ENCODE assay signal across 8 cellular contexts in the genomic region with DNA sequence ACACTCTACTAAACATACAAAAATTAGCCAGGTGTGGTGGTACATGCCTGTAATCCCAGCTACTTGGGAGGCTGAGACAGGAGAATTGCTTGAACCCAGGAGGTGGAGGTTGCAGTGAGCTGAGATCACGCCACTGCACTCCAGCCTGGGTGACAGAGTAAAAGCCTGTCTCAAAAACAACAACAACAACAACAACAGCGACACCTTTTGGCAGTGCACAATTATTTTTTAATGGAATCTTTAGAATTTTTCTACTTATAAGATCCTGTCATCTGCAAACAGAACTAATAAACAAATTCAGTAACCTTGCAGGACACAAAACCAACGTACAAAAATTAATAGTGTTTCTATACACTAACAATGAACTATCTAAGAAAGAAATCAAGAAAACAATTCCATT. TPM values are rescaled to one million over a fixed set of nuclear protein-coding genes. Genes with fewer than 3 reads are reported as not detected.
DNase-seq lines count a peak whose midpoint lies in the region; ATAC-seq, FAIRE-seq and TF ChIP-seq lines count a peak whose summit lies in the region.
"Not testable (repeated sequence)": the region's sequence is repeated elsewhere in the genome, so short reads cannot be mapped to it uniquely, and the experiment has no call there.

No MANE protein-coding gene starts in this region.

- peaks cover 24% of the 10 kb centered on the region for H3K4me1 ChIP-seq in body of pancreas
- H3K4me1 ChIP-seq in lower lobe of right lung, uterus: not testable (repeated sequence)

- 27 to 31% methylated on average over 3 of the region's 3 CpGs for WGBS in body of pancreas, 2 donors

- not testable (repeated sequence) for ATAC-seq in body of pancreas
- peak in 1 of 2 donors; percentile 22 for ATAC-seq in lower lobe of right lung

- peak; percentile 78 for FAIRE-seq in G401.6 (lab: Jason Lieb, UNC)

- not testable (repeated sequence) for H3K4me3 ChIP-seq in body of pancreas; foreskin fibroblast (ENCODE audit: low read depth in 1 of 2, low read length in 2 of 2); lower lobe of right lung; uterus

- not testable (repeated sequence) for H3K9me3 ChIP-seq in body of pancreas, lower lobe of right lung, uterus

- POLR2A ChIA-PET in RWPE1 (lab: Yijun Ruan, JAX; ENCODE audit: low non-redundant PET), result not testable (repeated sequence)

- DNase-seq in HT-29 (ENCODE audit: low spot score), result peak; percentile 55
- peak; percentile 7 for DNase-seq in NCI-H2227 (lab: John Stamatoyannopoulos, UW; ENCODE audit: unreplicated experiment)
- DNase-seq in RWPE1 (ENCODE audit: low spot score); foreskin fibroblast; lower lobe of right lung; uterus: not testable (repeated sequence)
- peak in 3 of 4 donors; percentile 13 to 26 (median 15) for DNase-seq in body of pancreas

- intact Hi-C loops in body of pancreas (cut with DNase I); lower lobe of right lung (cut with DNase I); uterus (cut with DNase I; ENCODE audit: low total_unique reads): not testable (repeated sequence)

- TF ChIP-seq CTCF in RWPE1 (conservative IDR thresholded peaks at IDR 0.05; ENCODE audit: low read depth) (0 out of 2 replicates have a peak, but pooled peaks have one; percentile 5), body of pancreas (IDR thresholded peaks at IDR 0.05) (peak in 6 of 7 experiments; percentile 23 to 45 (median 40)), foreskin fibroblast (IDR thresholded peaks at IDR 0.05; ENCODE audit: low read depth, low read length) (peak; percentile 7), lower lobe of right lung (IDR thresholded peaks at IDR 0.05) (peak; percentile 34), uterus (IDR thresholded peaks at IDR 0.05) (peak in 3 of 4 experiments; percentile 11 to 17 (median 16))

- not testable (repeated sequence) for H3K36me3 ChIP-seq in body of pancreas (replicated peaks in 1 of 2; ENCODE audit: insufficient read depth in 1 of 2, low read depth in 2 of 2); lower lobe of right lung; uterus

- TF ChIP-seq POLR2A in body of pancreas (IDR thresholded peaks at IDR 0.05); uterus (IDR thresholded peaks at IDR 0.05): not testable (repeated sequence)

- H3K27ac ChIP-seq in RWPE1, lower lobe of right lung, uterus: not testable (repeated sequence)
- peak overlapping the region in 3 of 4 donors; percentile 31 to 60 (median 43) for H3K27ac ChIP-seq in body of pancreas

- CTCF ChIA-PET in RWPE1 (lab: Yijun Ruan, JAX), result interaction anchor here (0.6 to 0.7 kb wide), 2 partner anchors 140 to 955 kb away, joined by 3 to 7 read pairs; no protein-coding TSS in a partner anchor

- not testable (repeated sequence) for H3K27me3 ChIP-seq in body of pancreas; lower lobe of right lung (ENCODE audit: low read depth); uterus

RNA-seq across cellular contexts. Expression of gene ACSM1, which starts 10.6 kb away (rescaled TPM):
- total RNA-seq in HT-29 (2014; rRNA removed; shearing (Covaris generic)), result not detected in 2 replicates
- total RNA-seq in body of pancreas (1 to 10 TPM in 1 of 2 donors, not detected in 1; 4.9 TPM), lower lobe of right lung (0.53 TPM), uterus (1 to 10 TPM in 2 of 4 donors, under 1 TPM in 2; 0.14 to 4.7 (median 1.9) TPM)

RNA-seq across cellular contexts. Expression of gene THUMPD1, which starts 33.5 kb away (rescaled TPM):
- 51.8 and 55.4 TPM in 2 replicates for total RNA-seq in HT-29 (2014; rRNA removed; shearing (Covaris generic))
- total RNA-seq in body of pancreas (10 to 100 TPM; 25.1 to 34.8 TPM), lower lobe of right lung (41.3 TPM), uterus (100 to 1,000 TPM in 1 of 4 donors, 10 to 100 TPM in 3; 37.6 to 139 (median 50.2) TPM)

RNA-seq across cellular contexts. Expression of gene ACSM3, which starts 55.7 kb away (rescaled TPM):
- total RNA-seq in HT-29 (2014; rRNA removed; shearing (Covaris generic)), result 15.8 and 19.2 TPM in 2 replicates
- 10 to 100 TPM; 65.9 to 89.2 TPM for total RNA-seq in body of pancreas
- 25.2 TPM for total RNA-seq in lower lobe of right lung
- total RNA-seq in uterus, result 100 to 1,000 TPM in 2 of 4 donors, 10 to 100 TPM in 2; 18.7 to 365 (median 175) TPM
